In the genomic region with DNA sequence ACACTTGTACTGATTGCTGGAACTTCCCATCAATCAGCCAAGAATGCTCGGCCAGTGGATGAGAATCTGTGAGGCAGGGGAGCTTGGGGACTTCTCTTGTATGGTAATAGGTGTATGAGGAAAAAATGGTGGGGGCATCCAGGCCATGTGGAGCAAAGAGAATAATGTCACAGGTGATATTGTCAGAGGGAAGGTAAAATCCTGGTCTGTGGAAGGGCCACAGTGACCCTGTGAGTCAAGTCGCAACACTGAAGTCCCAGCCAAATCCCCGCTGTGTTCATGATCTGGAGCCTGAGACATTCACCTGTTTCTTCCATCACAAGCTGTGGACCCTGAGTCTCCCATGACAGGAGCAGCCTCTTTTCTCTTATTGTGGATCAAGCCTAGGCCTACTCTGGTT, we compare ENCODE assay signal across 41 cellular contexts. TPM values are rescaled to one million over a fixed set of nuclear protein-coding genes. Genes with fewer than 3 reads are reported as not detected.
"Had no signal": no experiment of that assay in that cellular context is flagged by ENCODE, and none has a peak within 500 bp of the region (broad histone marks: within the 10 kb centered on the region; RNA-seq: fewer than 3 reads in every experiment).

No MANE protein-coding gene starts in this region.

- H3K36me3 ChIP-seq: ascending aorta, cardiac muscle cell had no signal

- H3K27ac ChIP-seq: ascending aorta, cardiac muscle cell, VCaP had no signal

- H3K27ac Mint-ChIP-seq: activated B cell treated with CpG ODN at 0.5 μM for 24 hours; activated CD4-positive, alpha-beta memory T cell treated with anti-CD3 and anti-CD28 coated beads for 36 hours; activated CD4-positive, alpha-beta T cell treated with anti-CD3 and anti-CD28 coated beads, Interleukin-2, amount 10 ng/mL, durations not matched to agents 24 days and 14 days; activated CD8-positive, alpha-beta T cell treated with anti-CD3 and anti-CD28 coated beads for 36 hours; activated naive CD4-positive, alpha-beta T cell treated with anti-CD3 and anti-CD28 coated beads for 36 hours; activated naive CD4-positive, alpha-beta T cell treated with anti-CD3 and anti-CD28 coated beads, Interleukin-2, amount 50 U/mL, for 24 hours; activated naive CD8-positive, alpha-beta T cell; activated naive CD8-positive, alpha-beta T cell treated with anti-CD3 and anti-CD28 coated beads, Interleukin-2, amount 10 ng/mL, durations not matched to agents 7 days and 5 days; activated naive CD8-positive, alpha-beta T cell treated with anti-CD3 and anti-CD28 coated beads, Interleukin-2, amount 50 U/mL, for 24 hours; activated T-cell treated with anti-CD3 and anti-CD28 coated beads, Interleukin-2, amount 50 U/mL, for 72 hours; activated T-helper 1 cell treated with anti-CD3 and anti-CD28 coated beads, Interleukin-12 subunit alpha, Interleukin-12 subunit beta, Interleukin-2, Interleukin-4 antibody, amounts not matched to agents 30 ng/mL and 10 ng/mL and 1 ng/mL, durations not matched to agents 14 hours and 24 hours and 36 hours; activated T-helper 17 cell treated with anti-CD3 and anti-CD28 coated beads, Interleukin-2, amount 50 U/mL, for 72 hours; brain; T-helper 1 cell treated with Interleukin-12 subunit alpha and Interleukin-12 subunit beta and Interleukin-4 antibody, amounts not matched to agents 30 μg/mL and 1 μg/mL, for 36 hours; T-helper 2 cell treated with Interferon-gamma antibody and Interleukin-4, amounts not matched to agents 5 μg/mL and 100 μg/mL, for 36 hours had no signal

- H3K4me3 Mint-ChIP-seq: activated B cell treated with CpG ODN at 0.5 μM for 24 hours; activated CD4-positive, alpha-beta memory T cell treated with anti-CD3 and anti-CD28 coated beads for 36 hours; activated CD4-positive, alpha-beta T cell treated with anti-CD3 and anti-CD28 coated beads, Interleukin-2, amount 10 ng/mL, durations not matched to agents 24 days and 14 days; activated CD8-positive, alpha-beta T cell treated with anti-CD3 and anti-CD28 coated beads for 36 hours; activated naive CD4-positive, alpha-beta T cell treated with anti-CD3 and anti-CD28 coated beads for 36 hours; activated naive CD4-positive, alpha-beta T cell treated with anti-CD3 and anti-CD28 coated beads, Interleukin-2, amount 50 U/mL, for 24 hours; activated naive CD8-positive, alpha-beta T cell; activated naive CD8-positive, alpha-beta T cell treated with anti-CD3 and anti-CD28 coated beads, Interleukin-2, amount 10 ng/mL, durations not matched to agents 7 days and 5 days; activated naive CD8-positive, alpha-beta T cell treated with anti-CD3 and anti-CD28 coated beads, Interleukin-2, amount 50 U/mL, for 24 hours; activated T-cell treated with anti-CD3 and anti-CD28 coated beads, Interleukin-2, amount 50 U/mL, for 4 hours; activated T-cell treated with anti-CD3 and anti-CD28 coated beads, Interleukin-2, amount 50 U/mL, for 72 hours; activated T-helper 1 cell treated with anti-CD3 and anti-CD28 coated beads, Interleukin-12 subunit alpha, Interleukin-12 subunit beta, Interleukin-2, Interleukin-4 antibody, amounts not matched to agents 30 ng/mL and 10 ng/mL and 1 ng/mL, durations not matched to agents 14 hours and 24 hours and 36 hours; activated T-helper 17 cell treated with anti-CD3 and anti-CD28 coated beads, Interleukin-2, amount 50 U/mL, for 72 hours; brain; central memory CD8-positive, alpha-beta T cell; T-helper 1 cell treated with Interleukin-12 subunit alpha and Interleukin-12 subunit beta and Interleukin-4 antibody, amounts not matched to agents 30 μg/mL and 1 μg/mL, for 36 hours; T-helper 2 cell treated with Interferon-gamma antibody and Interleukin-4, amounts not matched to agents 5 μg/mL and 100 μg/mL, for 36 hours had no signal

- H3K27me3 ChIP-seq: ascending aorta, cardiac muscle cell had no signal

- DNase-seq: activated B cell treated with CpG ODN at 0.5 μM for 24 hours; activated CD4-positive, alpha-beta memory T cell treated with anti-CD3 and anti-CD28 coated beads for 36 hours; activated CD4-positive, alpha-beta T cell treated with anti-CD3 and anti-CD28 coated beads for 4 hours; activated CD4-positive, alpha-beta T cell treated with anti-CD3 and anti-CD28 coated beads, Interleukin-2, amount 10 ng/mL, durations not matched to agents 24 days and 14 days; activated CD4-positive, alpha-beta T cell treated with anti-CD3 and anti-CD28 coated beads, Interleukin-2, amount 50 U/mL, for 1 hour; activated CD4-positive, alpha-beta T cell treated with anti-CD3 and anti-CD28 coated beads, Interleukin-2, amount 50 U/mL, for 4 hours; activated CD4-positive, CD25-positive, alpha-beta regulatory T cell treated with anti-CD3 and anti-CD28 coated beads, Interleukin-2, amount 50 U/mL, for 72 hours; activated CD8-positive, alpha-beta memory T cell treated with anti-CD3 and anti-CD28 coated beads, Interleukin-2, amount 50 U/mL, for 4 hours; activated CD8-positive, alpha-beta T cell treated with anti-CD3 and anti-CD28 coated beads for 36 hours; activated effector memory CD4-positive, alpha-beta T cell treated with anti-CD3 and anti-CD28 coated beads, Interleukin-2, amount 50 U/mL, for 16 hours; activated gamma-delta T cell treated with Interleukin-2 at 50 U/mL for 16 hours; activated naive CD4-positive, alpha-beta T cell; activated naive CD4-positive, alpha-beta T cell treated with anti-CD3 and anti-CD28 coated beads for 36 hours; activated naive CD8-positive, alpha-beta T cell treated with anti-CD3 and anti-CD28 coated beads, Interleukin-2, amount 10 ng/mL, durations not matched to agents 7 days and 5 days; activated naive CD8-positive, alpha-beta T cell treated with anti-CD3 and anti-CD28 coated beads, Interleukin-2, amount 50 U/mL, for 24 hours; activated T-cell treated with anti-CD3 and anti-CD28 coated beads for 4 hours; activated T-cell treated with anti-CD3 and anti-CD28 coated beads, Interleukin-2, amount 50 U/mL, for 1 hour; activated T-cell treated with anti-CD3 and anti-CD28 coated beads, Interleukin-2, amount 50 U/mL, for 4 hours; activated T-cell treated with anti-CD3 and anti-CD28 coated beads, Interleukin-2, amount 50 U/mL, for 72 hours; amygdala; anterior cingulate cortex; caudate nucleus; T-helper 1 cell; T-helper 2 cell; T-helper 9 cell had no signal

- H3K4me3 ChIP-seq: ascending aorta, cardiac muscle cell had no signal

- H3K9me3 ChIP-seq: ascending aorta had no signal

- H3K4me1 ChIP-seq: ascending aorta had no signal

- H3K4me1 Mint-ChIP-seq: activated B cell treated with CpG ODN at 0.5 μM for 24 hours; activated CD4-positive, alpha-beta T cell treated with anti-CD3 and anti-CD28 coated beads, Interleukin-2, amount 10 ng/mL, durations not matched to agents 24 days and 14 days; activated naive CD4-positive, alpha-beta T cell treated with anti-CD3 and anti-CD28 coated beads, Interleukin-2, amount 50 U/mL, for 24 hours; activated naive CD8-positive, alpha-beta T cell treated with anti-CD3 and anti-CD28 coated beads, Interleukin-2, amount 10 ng/mL, durations not matched to agents 7 days and 5 days; activated naive CD8-positive, alpha-beta T cell treated with anti-CD3 and anti-CD28 coated beads, Interleukin-2, amount 50 U/mL, for 24 hours; activated T-helper 17 cell treated with anti-CD3 and anti-CD28 coated beads, Interleukin-2, amount 50 U/mL, for 72 hours; brain; central memory CD8-positive, alpha-beta T cell had no signal

- H3K9me3 Mint-ChIP-seq: activated B cell treated with CpG ODN at 0.5 μM for 24 hours; activated CD4-positive, alpha-beta memory T cell treated with anti-CD3 and anti-CD28 coated beads for 36 hours; activated CD4-positive, alpha-beta T cell treated with anti-CD3 and anti-CD28 coated beads, Interleukin-2, amount 10 ng/mL, durations not matched to agents 24 days and 14 days; activated CD8-positive, alpha-beta T cell treated with anti-CD3 and anti-CD28 coated beads for 36 hours; activated naive CD4-positive, alpha-beta T cell treated with anti-CD3 and anti-CD28 coated beads for 36 hours; activated naive CD4-positive, alpha-beta T cell treated with anti-CD3 and anti-CD28 coated beads, Interleukin-2, amount 50 U/mL, for 24 hours; activated naive CD8-positive, alpha-beta T cell treated with anti-CD3 and anti-CD28 coated beads, Interleukin-2, amount 10 ng/mL, durations not matched to agents 7 days and 5 days; activated naive CD8-positive, alpha-beta T cell treated with anti-CD3 and anti-CD28 coated beads, Interleukin-2, amount 50 U/mL, for 24 hours; activated T-cell treated with anti-CD3 and anti-CD28 coated beads, Interleukin-2, amount 50 U/mL, for 4 hours; activated T-cell treated with anti-CD3 and anti-CD28 coated beads, Interleukin-2, amount 50 U/mL, for 72 hours; activated T-helper 1 cell treated with anti-CD3 and anti-CD28 coated beads, Interleukin-12 subunit alpha, Interleukin-12 subunit beta, Interleukin-2, Interleukin-4 antibody, amounts not matched to agents 30 ng/mL and 10 ng/mL and 1 ng/mL, durations not matched to agents 14 hours and 24 hours and 36 hours; activated T-helper 17 cell treated with anti-CD3 and anti-CD28 coated beads, Interleukin-2, amount 50 U/mL, for 72 hours; central memory CD8-positive, alpha-beta T cell; T-helper 1 cell treated with Interleukin-12 subunit alpha and Interleukin-12 subunit beta and Interleukin-4 antibody, amounts not matched to agents 30 μg/mL and 1 μg/mL, for 36 hours; T-helper 2 cell treated with Interferon-gamma antibody and Interleukin-4, amounts not matched to agents 5 μg/mL and 100 μg/mL, for 36 hours had no signal

- ATAC-seq: activated CD8-positive, alpha-beta T cell treated with anti-CD3 and anti-CD28 coated beads for 36 hours; activated naive CD8-positive, alpha-beta T cell treated with anti-CD3 and anti-CD28 coated beads, Interleukin-2, amount 50 U/mL, for 24 hours; activated T-cell treated with anti-CD3 and anti-CD28 coated beads, Interleukin-2, amount 50 U/mL, for 4 hours; activated T-cell treated with anti-CD3 and anti-CD28 coated beads, Interleukin-2, amount 50 U/mL, for 72 hours; activated T-helper 17 cell treated with anti-CD3 and anti-CD28 coated beads, Interleukin-2, amount 50 U/mL, for 72 hours had no signal

- H3K36me3 Mint-ChIP-seq: activated CD4-positive, alpha-beta memory T cell treated with anti-CD3 and anti-CD28 coated beads for 36 hours; activated naive CD4-positive, alpha-beta T cell treated with anti-CD3 and anti-CD28 coated beads, Interleukin-2, amount 50 U/mL, for 24 hours; activated naive CD8-positive, alpha-beta T cell; activated naive CD8-positive, alpha-beta T cell treated with anti-CD3 and anti-CD28 coated beads, Interleukin-2, amount 10 ng/mL, durations not matched to agents 7 days and 5 days; brain had no signal

- FAIRE-seq: bronchial epithelial cell, TTC549 had no signal

RNA-seq across cellular contexts. Expression of a gene that starts 8.1 kb away (rescaled TPM):
- total RNA-seq: activated B cell treated with CpG ODN at 0.5 μM for 24 hours; activated CD4-positive, alpha-beta memory T cell treated with anti-CD3 and anti-CD28 coated beads for 36 hours; activated CD4-positive, alpha-beta T cell treated with anti-CD3 and anti-CD28 coated beads, Interleukin-2, amount 10 ng/mL, durations not matched to agents 24 days and 14 days; activated CD8-positive, alpha-beta memory T cell treated with anti-CD3 and anti-CD28 coated beads for 36 hours; activated CD8-positive, alpha-beta T cell treated with anti-CD3 and anti-CD28 coated beads for 36 hours; activated naive CD4-positive, alpha-beta T cell treated with anti-CD3 and anti-CD28 coated beads for 36 hours; activated naive CD8-positive, alpha-beta T cell treated with anti-CD3 and anti-CD28 coated beads, Interleukin-2, amount 10 ng/mL, durations not matched to agents 7 days and 5 days; activated T-cell treated with anti-CD3 and anti-CD28 coated beads, Interleukin-2, amount 50 U/mL, for 4 hours; activated T-cell treated with anti-CD3 and anti-CD28 coated beads, Interleukin-2, amount 50 U/mL, for 72 hours; activated T-helper 1 cell treated with anti-CD3 and anti-CD28 coated beads, Interleukin-12 subunit alpha, Interleukin-12 subunit beta, Interleukin-2, Interleukin-4 antibody, amounts not matched to agents 30 ng/mL and 10 ng/mL and 1 ng/mL, durations not matched to agents 14 hours and 24 hours and 36 hours; activated T-helper 17 cell treated with anti-CD3 and anti-CD28 coated beads, Interleukin-2, amount 50 U/mL, for 72 hours; ascending aorta; bronchial epithelial cell; cardiac muscle cell; cerebellum had no signal
- polyA plus RNA-seq: adipose tissue, cardiac muscle cell had no signal

RNA-seq across cellular contexts. Expression of a gene that starts 11.2 kb away (rescaled TPM):
- total RNA-seq: activated B cell treated with CpG ODN at 0.5 μM for 24 hours; activated CD4-positive, alpha-beta memory T cell treated with anti-CD3 and anti-CD28 coated beads for 36 hours; activated CD4-positive, alpha-beta T cell treated with anti-CD3 and anti-CD28 coated beads, Interleukin-2, amount 10 ng/mL, durations not matched to agents 24 days and 14 days; activated CD8-positive, alpha-beta memory T cell treated with anti-CD3 and anti-CD28 coated beads for 36 hours; activated CD8-positive, alpha-beta T cell treated with anti-CD3 and anti-CD28 coated beads for 36 hours; activated naive CD4-positive, alpha-beta T cell treated with anti-CD3 and anti-CD28 coated beads for 36 hours; activated naive CD8-positive, alpha-beta T cell treated with anti-CD3 and anti-CD28 coated beads, Interleukin-2, amount 10 ng/mL, durations not matched to agents 7 days and 5 days; activated T-cell treated with anti-CD3 and anti-CD28 coated beads, Interleukin-2, amount 50 U/mL, for 4 hours; activated T-cell treated with anti-CD3 and anti-CD28 coated beads, Interleukin-2, amount 50 U/mL, for 72 hours; activated T-helper 1 cell treated with anti-CD3 and anti-CD28 coated beads, Interleukin-12 subunit alpha, Interleukin-12 subunit beta, Interleukin-2, Interleukin-4 antibody, amounts not matched to agents 30 ng/mL and 10 ng/mL and 1 ng/mL, durations not matched to agents 14 hours and 24 hours and 36 hours; activated T-helper 17 cell treated with anti-CD3 and anti-CD28 coated beads, Interleukin-2, amount 50 U/mL, for 72 hours; ascending aorta; bronchial epithelial cell; cardiac muscle cell; cerebellum had no signal
- polyA plus RNA-seq: adipose tissue, cardiac muscle cell had no signal

RNA-seq across cellular contexts. Expression of a gene that starts 49.4 kb away (rescaled TPM):
- total RNA-seq: activated B cell treated with CpG ODN at 0.5 μM for 24 hours; activated CD4-positive, alpha-beta memory T cell treated with anti-CD3 and anti-CD28 coated beads for 36 hours; activated CD4-positive, alpha-beta T cell treated with anti-CD3 and anti-CD28 coated beads, Interleukin-2, amount 10 ng/mL, durations not matched to agents 24 days and 14 days; activated CD8-positive, alpha-beta memory T cell treated with anti-CD3 and anti-CD28 coated beads for 36 hours; activated CD8-positive, alpha-beta T cell treated with anti-CD3 and anti-CD28 coated beads for 36 hours; activated naive CD4-positive, alpha-beta T cell treated with anti-CD3 and anti-CD28 coated beads for 36 hours; activated naive CD8-positive, alpha-beta T cell treated with anti-CD3 and anti-CD28 coated beads, Interleukin-2, amount 10 ng/mL, durations not matched to agents 7 days and 5 days; activated T-cell treated with anti-CD3 and anti-CD28 coated beads, Interleukin-2, amount 50 U/mL, for 4 hours; activated T-cell treated with anti-CD3 and anti-CD28 coated beads, Interleukin-2, amount 50 U/mL, for 72 hours; activated T-helper 1 cell treated with anti-CD3 and anti-CD28 coated beads, Interleukin-12 subunit alpha, Interleukin-12 subunit beta, Interleukin-2, Interleukin-4 antibody, amounts not matched to agents 30 ng/mL and 10 ng/mL and 1 ng/mL, durations not matched to agents 14 hours and 24 hours and 36 hours; ascending aorta; bronchial epithelial cell; cardiac muscle cell had no signal
- polyA plus RNA-seq: adipose tissue, cardiac muscle cell had no signal
